Comparison of ENCODE assay signal across 10 cellular contexts in genomic region chr3:49867871-49868321, GRCh38. TPM values are rescaled to one million over a fixed set of nuclear protein-coding genes. Genes with fewer than 3 reads are reported as not detected.
DNase-seq lines count a peak whose midpoint lies in the region; ATAC-seq, FAIRE-seq and TF ChIP-seq lines count a peak whose summit lies in the region.
"Had no signal": no experiment of that assay in that cellular context is flagged by ENCODE, and none has a peak within 500 bp of the region (broad histone marks: within the 10 kb centered on the region; RNA-seq: fewer than 3 reads in every experiment).

No MANE protein-coding gene starts in this region.

- no peak for FAIRE-seq in astrocyte (lab: Jason Lieb, UNC)
- FAIRE-seq in kidney (lab: Jason Lieb, UNC): no peak

- H3K27ac Mint-ChIP-seq in Caco-2 (ENCODE audit: unreplicated experiment): no peak overlapping the region
- no peak overlapping the region for H3K27ac Mint-ChIP-seq in astrocyte (ENCODE audit: unreplicated experiment)
- H3K27ac Mint-ChIP-seq: mesothelial cell of epicardium had no signal

- no peak overlapping the region for H2AFZ ChIP-seq in astrocyte (ENCODE audit: low read depth, low read length)

- no peaks in the 10 kb centered on the region for H4K20me1 ChIP-seq in astrocyte (ENCODE audit: insufficient read depth, low read length)

- H3K27me3 Mint-ChIP-seq in Caco-2 (ENCODE audit: insufficient read depth, unreplicated experiment): no peaks in the 10 kb centered on the region
- peaks cover 58% of the 10 kb centered on the region for H3K27me3 Mint-ChIP-seq in astrocyte (ENCODE audit: low read depth, unreplicated experiment)

- CTCF ChIA-PET in Caco-2 (lab: Charles Lee): interaction anchor here (1.2 kb wide), 1 partner anchor 62 kb away, joined by 3 read pairs; the partner anchor contains the start of gene MON1A

- intact Hi-C loops in Caco-2 (cut with micrococcal nuclease; ENCODE audit: unreplicated experiment): no loop called here
- intact Hi-C loops in kidney (cut with DNase I): no loop called here

- DNase-seq in Caco-2 (peak in 1 of 2 experiments; percentile 55), LHCN-M2 (ENCODE audit: low read depth) (peak; percentile 49), astrocyte (ENCODE audit: low read depth) (peak; percentile 22), kidney (peak; percentile 28), GM19238 (ENCODE audit: insufficient read length, low spot score) (no peak), NCI-H345 treated with DMSO at 0.1 percent for 48 hours (lab: John Stamatoyannopoulos, UW; ENCODE audit: unreplicated experiment) (no peak), SHP77 treated with DMSO at 0.1 percent for 48 hours (lab: John Stamatoyannopoulos, UW) (no peak)
- DNase-seq: MM.1S had no signal

- TF ChIP-seq CTCF in Caco-2 (IDR thresholded peaks at IDR 0.05; ENCODE audit: insufficient read depth in 1 of 2, low read depth in 1 of 2, low read length in 1 of 2, severe bottlenecking in 1 of 2, unreplicated experiment in 1 of 2) (no peak), astrocyte (IDR thresholded peaks at IDR 0.05; ENCODE audit: insufficient read depth, low read depth, low read length) (no peak), kidney (IDR thresholded peaks at IDR 0.05; ENCODE audit: borderline replicate concordance, extremely low read depth, insufficient read depth) (no peak)

- H3K4me3 Mint-ChIP-seq in Caco-2 (ENCODE audit: unreplicated experiment) (peak overlapping the region; percentile 59), astrocyte (ENCODE audit: unreplicated experiment) (no peak overlapping the region)
- H3K4me3 Mint-ChIP-seq: mesothelial cell of epicardium had no signal

- H3K36me3 ChIP-seq in Caco-2 (ENCODE audit: control insufficient read depth, insufficient read depth, low read length): no peaks in the 10 kb centered on the region
- no peaks in the 10 kb centered on the region for H3K36me3 ChIP-seq in astrocyte (ENCODE audit: insufficient read depth, low read length)
- no peaks in the 10 kb centered on the region for H3K36me3 ChIP-seq in kidney (ENCODE audit: control insufficient read depth in 1 of 2, insufficient read depth in 2 of 2, low read length in 2 of 2)

- H3K4me1 Mint-ChIP-seq in Caco-2 (ENCODE audit: low read depth, unreplicated experiment): peaks cover 6% of the 10 kb centered on the region
- H3K4me1 Mint-ChIP-seq in astrocyte (ENCODE audit: low read depth, unreplicated experiment): no peaks in the 10 kb centered on the region
- H3K4me1 Mint-ChIP-seq: mesothelial cell of epicardium had no signal

- H3K27me3 ChIP-seq in Caco-2 (replicated peaks; ENCODE audit: control insufficient read depth, insufficient read depth, low read length) (no peaks in the 10 kb centered on the region), astrocyte (ENCODE audit: insufficient read depth, low read length) (peaks cover 28% of the 10 kb centered on the region)

- no peak overlapping the region for H3K9ac ChIP-seq in astrocyte (ENCODE audit: low read length)
- H3K9ac ChIP-seq in kidney (ENCODE audit: low read length in 2 of 2): no peak overlapping the region

- H3K4me1 ChIP-seq in Caco-2: peaks cover 19% of the 10 kb centered on the region
- no peaks in the 10 kb centered on the region for H3K4me1 ChIP-seq in astrocyte (ENCODE audit: insufficient read depth, low read length)
- H3K4me1 ChIP-seq in kidney (ENCODE audit: control insufficient read depth in 1 of 2, insufficient read depth in 1 of 2, low read depth in 1 of 2, low read length in 2 of 2): no peaks in the 10 kb centered on the region

- no peaks in the 10 kb centered on the region for H3K9me3 Mint-ChIP-seq in Caco-2 (ENCODE audit: unreplicated experiment)
- H3K9me3 Mint-ChIP-seq in astrocyte (ENCODE audit: unreplicated experiment): no peaks in the 10 kb centered on the region
- H3K9me3 Mint-ChIP-seq: mesothelial cell of epicardium had no signal

- POLR2A ChIA-PET in Caco-2 (lab: Charles Lee): no interaction called here

- H3K9me3 ChIP-seq in Caco-2 (no peaks in the 10 kb centered on the region), astrocyte (ENCODE audit: insufficient read depth, low read depth, low read length) (no peaks in the 10 kb centered on the region), kidney (ENCODE audit: control insufficient read depth in 1 of 2, low read length in 2 of 2) (no peaks in the 10 kb centered on the region)

- no peak overlapping the region for H3K4me2 ChIP-seq in astrocyte (ENCODE audit: low read length)

- H3K4me3 ChIP-seq in Caco-2 (ENCODE audit: low read depth, low read length) (no peak overlapping the region), astrocyte (ENCODE audit: insufficient read depth, low read depth, low read length) (no peak overlapping the region), kidney (ENCODE audit: low read length in 2 of 2) (no peak overlapping the region)

- H3K36me3 Mint-ChIP-seq in Caco-2 (ENCODE audit: insufficient read depth, unreplicated experiment): no peaks in the 10 kb centered on the region
- H3K36me3 Mint-ChIP-seq in astrocyte (ENCODE audit: low read depth, unreplicated experiment): no peaks in the 10 kb centered on the region
- H3K36me3 Mint-ChIP-seq: mesothelial cell of epicardium had no signal

- H3K79me2 ChIP-seq in astrocyte (ENCODE audit: insufficient read depth, low read length): no peaks in the 10 kb centered on the region

- ATAC-seq in GM21825 (IDR thresholded peaks at IDR 0.05; ENCODE audit: unreplicated experiment): no peak

- no peak overlapping the region for H3K27ac ChIP-seq in astrocyte (ENCODE audit: low read depth, low read length)
- H3K27ac ChIP-seq in kidney (ENCODE audit: low read depth in 2 of 2, low read length in 2 of 2): no peak overlapping the region

- no TSS peak for BruUV-seq in Caco-2 (replicated peaks; lab: Mats Ljungman, UMichigan)

RNA-seq across cellular contexts. Expression of gene CAMKV, which starts 1.8 kb away (rescaled TPM):
- total RNA-seq in Caco-2 (2022): 13.1 and 15.6 TPM in 2 replicates
- 0.06 TPM in 1 of 2 replicates, not detected in the other for total RNA-seq in LHCN-M2 (2014; rRNA removed)
- not detected for polyA plus RNA-seq in LHCN-M2 (2012)
- total RNA-seq in astrocyte: 0.22 and 0.45 TPM in 2 replicates
- 0.16 TPM for total RNA-seq in kidney
- not detected for polyA plus RNA-seq in kidney (ENCODE audit: insufficient read depth, low read depth, low replicate concordance)
- total RNA-seq: mesothelial cell of epicardium had no signal

RNA-seq across cellular contexts. Expression of gene TRAIP, which starts 11.5 kb away (rescaled TPM):
- total RNA-seq in Caco-2 (2022): 25.1 and 28.0 TPM in 2 replicates
- total RNA-seq in LHCN-M2 (2014; rRNA removed): 13.8 and 14.5 TPM in 2 replicates
- polyA plus RNA-seq in LHCN-M2 (2012): 7.7 TPM
- total RNA-seq in astrocyte: 3.2 and 3.4 TPM in 2 replicates
- total RNA-seq in kidney: 1.9 TPM
- polyA plus RNA-seq in kidney (ENCODE audit: insufficient read depth, low read depth, low replicate concordance): 0.71 TPM

RNA-seq across cellular contexts. Expression of gene MST1R, which starts 35.8 kb away (rescaled TPM):
- 11.8 and 13.6 TPM in 2 replicates for total RNA-seq in Caco-2 (2022)
- 0.26 TPM in 1 of 2 replicates, not detected in the other for total RNA-seq in LHCN-M2 (2014; rRNA removed)
- polyA plus RNA-seq in LHCN-M2 (2012): 0.09 TPM
- total RNA-seq in astrocyte: 0.46 and 0.57 TPM in 2 replicates
- total RNA-seq in kidney: 29.6 TPM
- polyA plus RNA-seq in kidney (ENCODE audit: insufficient read depth, low read depth, low replicate concordance): 0.30 TPM

RNA-seq across cellular contexts. Expression of gene UBA7, which starts 54.1 kb away (rescaled TPM):
- total RNA-seq in Caco-2 (2022) (0.93 TPM in 1 of 2 replicates, not detected in the other), LHCN-M2 (2014; rRNA removed) (21.8 and 26.2 TPM in 2 replicates), astrocyte (18.9 and 26.2 TPM in 2 replicates), kidney (102 TPM)
- 21.8 TPM for polyA plus RNA-seq in LHCN-M2 (2012)
- polyA plus RNA-seq in kidney (ENCODE audit: insufficient read depth, low read depth, low replicate concordance): 29.8 TPM

Comparison
In these comparisons a context has a peak if more than half of its experiments do, and no peak if none do; other contexts are left out.
1. DNase-seq: peak in LHCN-M2 (single experiment), astrocyte (single experiment) and kidney (single experiment); none in GM19238 (single experiment), NCI-H345 treated with DMSO at 0.1 percent for 48 hours (single experiment) and SHP77 treated with DMSO at 0.1 percent for 48 hours (single experiment).